13 cellular contexts compared by ENCODE assay signal in genomic region chr2:189213226-189213625, GRCh38.
"Had no signal": no experiment of that assay in that cellular context is flagged by ENCODE, and none has a peak within 500 bp of the region (broad histone marks: within the 10 kb centered on the region; RNA-seq: fewer than 3 reads in every experiment).

No MANE protein-coding gene starts in this region.

- H3K9me3 ChIP-seq: heart left ventricle, pancreas, tibial artery, uterus had no signal

- H3K4me1 ChIP-seq: pancreas had no signal

- H3K27me3 ChIP-seq: heart left ventricle, pancreas, tibial artery, uterus had no signal

- H3K36me3 ChIP-seq: heart left ventricle, pancreas, tibial artery, uterus had no signal

- ATAC-seq: activated T-helper 17 cell treated with anti-CD3 and anti-CD28 coated beads, Interleukin-2, amount 50 U/mL, for 72 hours; effector memory CD8-positive, alpha-beta T cell; heart left ventricle; left lobe of liver; pancreas had no signal

- H3K27ac ChIP-seq: heart left ventricle, pancreas, tibial artery, uterus had no signal

- DNase-seq: activated CD4-positive, alpha-beta T cell treated with anti-CD3 and anti-CD28 coated beads, Interleukin-2, amount 10 ng/mL, durations not matched to agents 24 days and 14 days; activated CD8-positive, alpha-beta memory T cell treated with anti-CD3 and anti-CD28 coated beads for 24 hours; activated naive CD4-positive, alpha-beta T cell treated with anti-CD3 and anti-CD28 coated beads for 36 hours; effector memory CD8-positive, alpha-beta T cell; heart left ventricle; islet precursor cell; pancreas; T1000; tibial artery; uterus had no signal

- H3K4me3 ChIP-seq: heart left ventricle, pancreas, tibial artery, uterus had no signal

- FAIRE-seq: frontal cortex had no signal
